1 cellular context compared by ENCODE assay signal in the genomic region with DNA sequence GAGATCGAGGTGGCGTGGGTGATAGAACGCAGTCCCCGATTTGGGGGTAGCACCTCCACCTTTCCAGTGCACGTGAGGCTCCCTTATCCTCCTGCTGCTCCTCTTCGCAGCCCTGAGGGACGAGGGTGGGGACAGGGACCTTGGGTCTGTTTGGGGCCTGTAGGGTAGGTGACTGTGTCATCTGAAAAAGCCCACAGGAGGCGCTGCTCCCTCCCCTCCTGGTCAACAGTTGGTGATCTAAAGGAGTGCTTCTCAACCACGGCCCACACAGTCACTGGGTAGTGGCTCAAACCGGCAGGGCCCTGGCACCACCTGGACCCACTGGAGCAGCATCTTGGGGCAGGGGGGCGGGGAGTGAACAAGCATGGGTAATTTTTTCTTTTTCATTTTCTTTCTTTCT.
A peak's percentile ranks its signal among the peaks of the same experiment; 100 is the strongest.
TF ChIP-seq lines count a peak whose summit lies in the region.

No MANE protein-coding gene starts in this region.

TF ChIP-seq in GM12878, 131 proteins besides CTCF, POLR2A, EP300 and RAD21:
- TF ChIP-seq, protein P1, sequence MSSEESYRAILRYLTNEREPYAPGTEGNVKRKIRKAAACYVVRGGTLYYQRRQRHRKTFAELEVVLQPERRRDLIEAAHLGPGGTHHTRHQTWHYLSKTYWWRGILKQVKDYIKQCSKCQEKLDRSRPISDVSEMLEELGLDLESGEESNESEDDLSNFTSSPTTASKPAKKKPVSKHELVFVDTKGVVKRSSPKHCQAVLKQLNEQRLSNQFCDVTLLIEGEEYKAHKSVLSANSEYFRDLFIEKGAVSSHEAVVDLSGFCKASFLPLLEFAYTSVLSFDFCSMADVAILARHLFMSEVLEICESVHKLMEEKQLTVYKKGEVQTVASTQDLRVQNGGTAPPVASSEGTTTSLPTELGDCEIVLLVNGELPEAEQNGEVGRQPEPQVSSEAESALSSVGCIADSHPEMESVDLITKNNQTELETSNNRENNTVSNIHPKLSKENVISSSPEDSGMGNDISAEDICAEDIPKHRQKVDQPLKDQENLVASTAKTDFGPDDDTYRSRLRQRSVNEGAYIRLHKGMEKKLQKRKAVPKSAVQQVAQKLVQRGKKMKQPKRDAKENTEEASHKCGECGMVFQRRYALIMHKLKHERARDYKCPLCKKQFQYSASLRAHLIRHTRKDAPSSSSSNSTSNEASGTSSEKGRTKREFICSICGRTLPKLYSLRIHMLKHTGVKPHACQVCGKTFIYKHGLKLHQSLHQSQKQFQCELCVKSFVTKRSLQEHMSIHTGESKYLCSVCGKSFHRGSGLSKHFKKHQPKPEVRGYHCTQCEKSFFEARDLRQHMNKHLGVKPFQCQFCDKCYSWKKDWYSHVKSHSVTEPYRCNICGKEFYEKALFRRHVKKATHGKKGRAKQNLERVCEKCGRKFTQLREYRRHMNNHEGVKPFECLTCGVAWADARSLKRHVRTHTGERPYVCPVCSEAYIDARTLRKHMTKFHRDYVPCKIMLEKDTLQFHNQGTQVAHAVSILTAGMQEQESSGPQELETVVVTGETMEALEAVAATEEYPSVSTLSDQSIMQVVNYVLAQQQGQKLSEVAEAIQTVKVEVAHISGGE (CRISPR knock-in tag; IDR thresholded peaks at IDR 0.05) = no peak
- TF ChIP-seq RUNX3 (IDR thresholded peaks at IDR 0.05; ENCODE audit: low read length) (peak; percentile 25; the same call in 1 of the 2 replicates), YBX1 (IDR thresholded peaks at IDR 0.05) (no peak)
- TF ChIP-seq, protein P2, sequence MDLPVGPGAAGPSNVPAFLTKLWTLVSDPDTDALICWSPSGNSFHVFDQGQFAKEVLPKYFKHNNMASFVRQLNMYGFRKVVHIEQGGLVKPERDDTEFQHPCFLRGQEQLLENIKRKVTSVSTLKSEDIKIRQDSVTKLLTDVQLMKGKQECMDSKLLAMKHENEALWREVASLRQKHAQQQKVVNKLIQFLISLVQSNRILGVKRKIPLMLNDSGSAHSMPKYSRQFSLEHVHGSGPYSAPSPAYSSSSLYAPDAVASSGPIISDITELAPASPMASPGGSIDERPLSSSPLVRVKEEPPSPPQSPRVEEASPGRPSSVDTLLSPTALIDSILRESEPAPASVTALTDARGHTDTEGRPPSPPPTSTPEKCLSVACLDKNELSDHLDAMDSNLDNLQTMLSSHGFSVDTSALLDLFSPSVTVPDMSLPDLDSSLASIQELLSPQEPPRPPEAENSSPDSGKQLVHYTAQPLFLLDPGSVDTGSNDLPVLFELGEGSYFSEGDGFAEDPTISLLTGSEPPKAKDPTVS (IDR thresholded peaks at IDR 0.05; ENCODE audit: low read depth, low read length) = no peak
